In the genomic region with DNA sequence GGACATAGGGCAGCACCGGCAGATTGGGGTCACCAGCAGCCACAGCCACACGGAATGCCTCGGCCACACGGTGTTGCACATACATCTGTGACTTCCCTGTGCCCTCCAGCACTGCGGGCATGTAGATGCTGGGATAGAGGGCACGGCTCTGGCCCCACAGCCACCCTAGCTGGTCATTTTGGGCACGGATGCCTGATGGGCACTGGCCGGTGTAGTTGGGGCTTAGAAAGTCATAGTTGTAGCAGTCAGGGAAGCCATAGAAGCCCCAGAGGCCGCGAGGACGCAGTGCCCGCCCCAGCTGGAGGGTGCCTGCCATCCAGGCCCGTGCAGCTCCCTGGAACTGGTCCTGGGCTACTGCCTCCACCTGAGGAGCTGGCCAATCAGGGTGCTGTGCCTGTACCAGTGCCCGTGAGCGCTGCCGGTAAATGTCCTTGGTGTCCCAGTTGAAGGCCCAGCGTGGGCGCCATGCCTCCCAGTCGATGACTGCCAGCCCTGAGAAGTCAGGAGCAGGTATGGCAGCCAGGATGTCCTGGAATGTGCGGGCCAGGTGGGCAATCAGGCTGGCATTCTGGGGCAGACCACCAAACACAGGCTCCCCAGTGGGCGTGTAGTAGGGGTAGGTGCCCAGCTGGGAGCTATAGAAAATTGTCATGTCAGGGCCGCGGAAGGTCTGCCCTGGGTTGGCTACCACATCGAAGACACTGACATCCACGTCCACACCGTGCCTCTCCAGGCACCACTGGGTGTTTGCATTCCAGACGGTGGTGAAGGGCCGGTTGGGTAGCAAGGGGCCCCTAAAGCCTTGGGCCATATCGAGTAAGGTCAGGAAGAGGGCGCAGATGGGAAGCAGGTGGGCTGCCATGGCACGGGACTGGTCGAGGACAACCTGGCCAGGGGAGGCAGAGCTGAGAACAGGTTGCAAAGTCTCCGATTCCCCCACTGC, we compare ENCODE assay signal across 2 cellular contexts.
TF ChIP-seq lines count a peak whose summit lies in the region.

No MANE protein-coding gene starts in this region.

TF ChIP-seq in HCT116, 20 proteins besides CTCF, POLR2A, EP300 and RAD21:
- TF ChIP-seq ELF1 (IDR thresholded peaks at IDR 0.05; ENCODE audit: borderline replicate concordance, low read depth) (no peak), ZNF274 (IDR thresholded peaks at IDR 0.05; ENCODE audit: low read depth, low read length) (no peak), YY1 (IDR thresholded peaks at IDR 0.05; ENCODE audit: extremely low read depth, insufficient replicate concordance, low read depth, low read length) (no peak), EZH2 (IDR thresholded peaks at IDR 0.05) (no peak), SP1 (IDR thresholded peaks at IDR 0.05; ENCODE audit: low read depth) (no peak), CBX3 (IDR thresholded peaks at IDR 0.05; ENCODE audit: low read depth) (no peak), ZFX (IDR thresholded peaks at IDR 0.05) (no peak), SIN3A (IDR thresholded peaks at IDR 0.05; ENCODE audit: low read depth) (no peak), SRF (IDR thresholded peaks at IDR 0.05; ENCODE audit: low read depth) (no peak), CEBPB (IDR thresholded peaks at IDR 0.05; ENCODE audit: low read depth) (no peak), POLR2AphosphoS5 (IDR thresholded peaks at IDR 0.05; ENCODE audit: low read depth, low read length) (no peak), FOSL1 (IDR thresholded peaks at IDR 0.05; ENCODE audit: low read depth) (no peak), EZH2phosphoT487 (IDR thresholded peaks at IDR 0.05; ENCODE audit: borderline replicate concordance) (no peak), JUND (IDR thresholded peaks at IDR 0.05) (no peak), TCF7L2 (IDR thresholded peaks at IDR 0.05; ENCODE audit: borderline replicate concordance, extremely low read depth, insufficient read depth, insufficient read length) (no peak)
- TF ChIP-seq, protein P1, sequence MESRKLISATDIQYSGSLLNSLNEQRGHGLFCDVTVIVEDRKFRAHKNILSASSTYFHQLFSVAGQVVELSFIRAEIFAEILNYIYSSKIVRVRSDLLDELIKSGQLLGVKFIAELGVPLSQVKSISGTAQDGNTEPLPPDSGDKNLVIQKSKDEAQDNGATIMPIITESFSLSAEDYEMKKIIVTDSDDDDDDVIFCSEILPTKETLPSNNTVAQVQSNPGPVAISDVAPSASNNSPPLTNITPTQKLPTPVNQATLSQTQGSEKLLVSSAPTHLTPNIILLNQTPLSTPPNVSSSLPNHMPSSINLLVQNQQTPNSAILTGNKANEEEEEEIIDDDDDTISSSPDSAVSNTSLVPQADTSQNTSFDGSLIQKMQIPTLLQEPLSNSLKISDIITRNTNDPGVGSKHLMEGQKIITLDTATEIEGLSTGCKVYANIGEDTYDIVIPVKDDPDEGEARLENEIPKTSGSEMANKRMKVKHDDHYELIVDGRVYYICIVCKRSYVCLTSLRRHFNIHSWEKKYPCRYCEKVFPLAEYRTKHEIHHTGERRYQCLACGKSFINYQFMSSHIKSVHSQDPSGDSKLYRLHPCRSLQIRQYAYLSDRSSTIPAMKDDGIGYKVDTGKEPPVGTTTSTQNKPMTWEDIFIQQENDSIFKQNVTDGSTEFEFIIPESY (IDR thresholded peaks at IDR 0.05; ENCODE audit: extremely low read depth, insufficient replicate concordance, low read length): no peak
- TF ChIP-seq, protein P2, sequence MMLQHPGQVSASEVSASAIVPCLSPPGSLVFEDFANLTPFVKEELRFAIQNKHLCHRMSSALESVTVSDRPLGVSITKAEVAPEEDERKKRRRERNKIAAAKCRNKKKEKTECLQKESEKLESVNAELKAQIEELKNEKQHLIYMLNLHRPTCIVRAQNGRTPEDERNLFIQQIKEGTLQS (IDR thresholded peaks at IDR 0.05): no peak
- TF ChIP-seq, protein P3, sequence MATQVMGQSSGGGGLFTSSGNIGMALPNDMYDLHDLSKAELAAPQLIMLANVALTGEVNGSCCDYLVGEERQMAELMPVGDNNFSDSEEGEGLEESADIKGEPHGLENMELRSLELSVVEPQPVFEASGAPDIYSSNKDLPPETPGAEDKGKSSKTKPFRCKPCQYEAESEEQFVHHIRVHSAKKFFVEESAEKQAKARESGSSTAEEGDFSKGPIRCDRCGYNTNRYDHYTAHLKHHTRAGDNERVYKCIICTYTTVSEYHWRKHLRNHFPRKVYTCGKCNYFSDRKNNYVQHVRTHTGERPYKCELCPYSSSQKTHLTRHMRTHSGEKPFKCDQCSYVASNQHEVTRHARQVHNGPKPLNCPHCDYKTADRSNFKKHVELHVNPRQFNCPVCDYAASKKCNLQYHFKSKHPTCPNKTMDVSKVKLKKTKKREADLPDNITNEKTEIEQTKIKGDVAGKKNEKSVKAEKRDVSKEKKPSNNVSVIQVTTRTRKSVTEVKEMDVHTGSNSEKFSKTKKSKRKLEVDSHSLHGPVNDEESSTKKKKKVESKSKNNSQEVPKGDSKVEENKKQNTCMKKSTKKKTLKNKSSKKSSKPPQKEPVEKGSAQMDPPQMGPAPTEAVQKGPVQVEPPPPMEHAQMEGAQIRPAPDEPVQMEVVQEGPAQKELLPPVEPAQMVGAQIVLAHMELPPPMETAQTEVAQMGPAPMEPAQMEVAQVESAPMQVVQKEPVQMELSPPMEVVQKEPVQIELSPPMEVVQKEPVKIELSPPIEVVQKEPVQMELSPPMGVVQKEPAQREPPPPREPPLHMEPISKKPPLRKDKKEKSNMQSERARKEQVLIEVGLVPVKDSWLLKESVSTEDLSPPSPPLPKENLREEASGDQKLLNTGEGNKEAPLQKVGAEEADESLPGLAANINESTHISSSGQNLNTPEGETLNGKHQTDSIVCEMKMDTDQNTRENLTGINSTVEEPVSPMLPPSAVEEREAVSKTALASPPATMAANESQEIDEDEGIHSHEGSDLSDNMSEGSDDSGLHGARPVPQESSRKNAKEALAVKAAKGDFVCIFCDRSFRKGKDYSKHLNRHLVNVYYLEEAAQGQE (IDR thresholded peaks at IDR 0.05; ENCODE audit: low read depth): no peak
- TF ChIP-seq, protein P4, sequence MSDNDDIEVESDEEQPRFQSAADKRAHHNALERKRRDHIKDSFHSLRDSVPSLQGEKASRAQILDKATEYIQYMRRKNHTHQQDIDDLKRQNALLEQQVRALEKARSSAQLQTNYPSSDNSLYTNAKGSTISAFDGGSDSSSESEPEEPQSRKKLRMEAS (IDR thresholded peaks at IDR 0.05): no peak

TF ChIP-seq in HepG2, 621 proteins besides CTCF, POLR2A, EP300 and RAD21 (continues in another document):
- TF ChIP-seq, protein P5, sequence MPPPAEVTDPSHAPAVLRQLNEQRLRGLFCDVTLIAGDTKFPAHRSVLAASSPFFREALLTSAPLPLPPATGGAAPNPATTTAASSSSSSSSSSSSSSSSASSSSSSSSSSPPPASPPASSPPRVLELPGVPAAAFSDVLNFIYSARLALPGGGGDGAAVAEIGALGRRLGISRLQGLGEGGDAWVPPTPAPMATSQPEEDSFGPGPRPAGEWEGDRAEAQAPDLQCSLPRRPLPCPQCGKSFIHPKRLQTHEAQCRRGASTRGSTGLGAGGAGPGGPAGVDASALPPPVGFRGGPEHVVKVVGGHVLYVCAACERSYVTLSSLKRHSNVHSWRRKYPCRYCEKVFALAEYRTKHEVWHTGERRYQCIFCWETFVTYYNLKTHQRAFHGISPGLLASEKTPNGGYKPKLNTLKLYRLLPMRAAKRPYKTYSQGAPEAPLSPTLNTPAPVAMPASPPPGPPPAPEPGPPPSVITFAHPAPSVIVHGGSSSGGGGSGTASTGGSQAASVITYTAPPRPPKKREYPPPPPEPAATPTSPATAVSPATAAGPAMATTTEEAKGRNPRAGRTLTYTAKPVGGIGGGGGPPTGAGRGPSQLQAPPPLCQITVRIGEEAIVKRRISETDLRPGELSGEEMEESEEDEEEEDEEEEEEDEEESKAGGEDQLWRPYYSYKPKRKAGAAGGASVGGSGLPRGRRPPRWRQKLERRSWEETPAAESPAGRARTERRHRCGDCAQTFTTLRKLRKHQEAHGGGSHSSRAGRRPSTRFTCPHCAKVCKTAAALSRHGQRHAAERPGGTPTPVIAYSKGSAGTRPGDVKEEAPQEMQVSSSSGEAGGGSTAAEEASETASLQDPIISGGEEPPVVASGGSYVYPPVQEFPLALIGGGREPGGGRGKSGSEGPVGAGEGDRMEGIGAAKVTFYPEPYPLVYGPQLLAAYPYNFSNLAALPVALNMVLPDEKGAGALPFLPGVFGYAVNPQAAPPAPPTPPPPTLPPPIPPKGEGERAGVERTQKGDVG (CRISPR knock-in tag; IDR thresholded peaks at IDR 0.05; ENCODE audit: borderline replicate concordance): 0 out of 2 replicates have a peak, but pooled peaks have one; percentile 1
- TF ChIP-seq RXRA (CRISPR knock-in tag; IDR thresholded peaks at IDR 0.05): peak; percentile 8; the same call in 1 of the 2 replicates
- TF ChIP-seq, protein P6, sequence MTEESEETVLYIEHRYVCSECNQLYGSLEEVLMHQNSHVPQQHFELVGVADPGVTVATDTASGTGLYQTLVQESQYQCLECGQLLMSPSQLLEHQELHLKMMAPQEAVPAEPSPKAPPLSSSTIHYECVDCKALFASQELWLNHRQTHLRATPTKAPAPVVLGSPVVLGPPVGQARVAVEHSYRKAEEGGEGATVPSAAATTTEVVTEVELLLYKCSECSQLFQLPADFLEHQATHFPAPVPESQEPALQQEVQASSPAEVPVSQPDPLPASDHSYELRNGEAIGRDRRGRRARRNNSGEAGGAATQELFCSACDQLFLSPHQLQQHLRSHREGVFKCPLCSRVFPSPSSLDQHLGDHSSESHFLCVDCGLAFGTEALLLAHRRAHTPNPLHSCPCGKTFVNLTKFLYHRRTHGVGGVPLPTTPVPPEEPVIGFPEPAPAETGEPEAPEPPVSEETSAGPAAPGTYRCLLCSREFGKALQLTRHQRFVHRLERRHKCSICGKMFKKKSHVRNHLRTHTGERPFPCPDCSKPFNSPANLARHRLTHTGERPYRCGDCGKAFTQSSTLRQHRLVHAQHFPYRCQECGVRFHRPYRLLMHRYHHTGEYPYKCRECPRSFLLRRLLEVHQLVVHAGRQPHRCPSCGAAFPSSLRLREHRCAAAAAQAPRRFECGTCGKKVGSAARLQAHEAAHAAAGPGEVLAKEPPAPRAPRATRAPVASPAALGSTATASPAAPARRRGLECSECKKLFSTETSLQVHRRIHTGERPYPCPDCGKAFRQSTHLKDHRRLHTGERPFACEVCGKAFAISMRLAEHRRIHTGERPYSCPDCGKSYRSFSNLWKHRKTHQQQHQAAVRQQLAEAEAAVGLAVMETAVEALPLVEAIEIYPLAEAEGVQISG (CRISPR knock-in tag; IDR thresholded peaks at IDR 0.05): 0 out of 2 replicates have a peak, but pooled peaks have one; percentile 4
- 0 out of 2 replicates have a peak, but pooled peaks have one; percentile 9 for TF ChIP-seq IRF2 (CRISPR knock-in tag; IDR thresholded peaks at IDR 0.05)
- no peak for TF ChIP-seq BRCA1 (CRISPR knock-in tag; IDR thresholded peaks at IDR 0.05)
- TF ChIP-seq YEATS4 (CRISPR knock-in tag; IDR thresholded peaks at IDR 0.05; ENCODE audit: borderline replicate concordance): peak; percentile 2; the same call in 1 of the 2 replicates
- no peak for TF ChIP-seq CEBPB (IDR thresholded peaks at IDR 0.05; ENCODE audit: borderline replicate concordance, low read depth, low read length)
- TF ChIP-seq, protein P7, sequence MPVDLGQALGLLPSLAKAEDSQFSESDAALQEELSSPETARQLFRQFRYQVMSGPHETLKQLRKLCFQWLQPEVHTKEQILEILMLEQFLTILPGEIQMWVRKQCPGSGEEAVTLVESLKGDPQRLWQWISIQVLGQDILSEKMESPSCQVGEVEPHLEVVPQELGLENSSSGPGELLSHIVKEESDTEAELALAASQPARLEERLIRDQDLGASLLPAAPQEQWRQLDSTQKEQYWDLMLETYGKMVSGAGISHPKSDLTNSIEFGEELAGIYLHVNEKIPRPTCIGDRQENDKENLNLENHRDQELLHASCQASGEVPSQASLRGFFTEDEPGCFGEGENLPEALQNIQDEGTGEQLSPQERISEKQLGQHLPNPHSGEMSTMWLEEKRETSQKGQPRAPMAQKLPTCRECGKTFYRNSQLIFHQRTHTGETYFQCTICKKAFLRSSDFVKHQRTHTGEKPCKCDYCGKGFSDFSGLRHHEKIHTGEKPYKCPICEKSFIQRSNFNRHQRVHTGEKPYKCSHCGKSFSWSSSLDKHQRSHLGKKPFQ (CRISPR knock-in tag; IDR thresholded peaks at IDR 0.05; ENCODE audit: insufficient replicate concordance): peak; percentile 26
- TF ChIP-seq ZNF501 (CRISPR knock-in tag; IDR thresholded peaks at IDR 0.05): no peak
- TF ChIP-seq, protein P8, sequence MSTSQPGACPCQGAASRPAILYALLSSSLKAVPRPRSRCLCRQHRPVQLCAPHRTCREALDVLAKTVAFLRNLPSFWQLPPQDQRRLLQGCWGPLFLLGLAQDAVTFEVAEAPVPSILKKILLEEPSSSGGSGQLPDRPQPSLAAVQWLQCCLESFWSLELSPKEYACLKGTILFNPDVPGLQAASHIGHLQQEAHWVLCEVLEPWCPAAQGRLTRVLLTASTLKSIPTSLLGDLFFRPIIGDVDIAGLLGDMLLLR (CRISPR knock-in tag; IDR thresholded peaks at IDR 0.05): no peak
- TF ChIP-seq HNRNPLL (IDR thresholded peaks at IDR 0.05; ENCODE audit: low read depth, low read length, poor library complexity, severe bottlenecking): peak; percentile 53
- TF ChIP-seq, protein P9, sequence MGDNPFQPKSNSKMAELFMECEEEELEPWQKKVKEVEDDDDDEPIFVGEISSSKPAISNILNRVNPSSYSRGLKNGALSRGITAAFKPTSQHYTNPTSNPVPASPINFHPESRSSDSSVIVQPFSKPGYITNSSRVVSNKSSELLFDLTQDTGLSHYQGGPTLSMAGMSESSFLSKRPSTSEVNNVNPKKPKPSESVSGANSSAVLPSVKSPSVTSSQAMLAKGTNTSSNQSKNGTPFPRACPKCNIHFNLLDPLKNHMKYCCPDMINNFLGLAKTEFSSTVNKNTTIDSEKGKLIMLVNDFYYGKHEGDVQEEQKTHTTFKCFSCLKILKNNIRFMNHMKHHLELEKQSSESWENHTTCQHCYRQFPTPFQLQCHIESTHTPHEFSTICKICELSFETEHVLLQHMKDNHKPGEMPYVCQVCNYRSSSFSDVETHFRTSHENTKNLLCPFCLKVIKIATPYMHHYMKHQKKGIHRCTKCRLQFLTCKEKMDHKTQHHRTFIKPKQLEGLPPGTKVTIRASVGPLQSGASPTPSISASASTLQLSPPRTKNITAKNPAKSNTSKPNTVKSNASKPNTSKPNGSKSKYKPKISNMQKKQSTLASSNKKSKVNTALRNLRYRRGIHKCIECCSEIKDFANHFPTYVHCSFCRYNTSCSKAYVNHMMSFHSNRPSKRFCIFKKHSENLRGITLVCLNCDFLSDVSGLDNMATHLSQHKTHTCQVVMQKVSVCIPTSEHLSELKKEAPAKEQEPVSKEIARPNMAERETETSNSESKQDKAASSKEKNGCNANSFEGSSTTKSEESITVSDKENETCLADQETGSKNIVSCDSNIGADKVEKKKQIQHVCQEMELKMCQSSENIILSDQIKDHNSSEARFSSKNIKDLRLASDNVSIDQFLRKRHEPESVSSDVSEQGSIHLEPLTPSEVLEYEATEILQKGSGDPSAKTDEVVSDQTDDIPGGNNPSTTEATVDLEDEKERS (CRISPR knock-in tag; IDR thresholded peaks at IDR 0.05): 0 out of 2 replicates have a peak, but pooled peaks have one; percentile 28
- TF ChIP-seq, protein P10, sequence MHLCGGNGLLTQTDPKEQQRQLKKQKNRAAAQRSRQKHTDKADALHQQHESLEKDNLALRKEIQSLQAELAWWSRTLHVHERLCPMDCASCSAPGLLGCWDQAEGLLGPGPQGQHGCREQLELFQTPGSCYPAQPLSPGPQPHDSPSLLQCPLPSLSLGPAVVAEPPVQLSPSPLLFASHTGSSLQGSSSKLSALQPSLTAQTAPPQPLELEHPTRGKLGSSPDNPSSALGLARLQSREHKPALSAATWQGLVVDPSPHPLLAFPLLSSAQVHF (CRISPR knock-in tag; IDR thresholded peaks at IDR 0.05): 0 out of 2 replicates have a peak, but pooled peaks have one; percentile 25
- TF ChIP-seq IKZF4 (CRISPR knock-in tag; IDR thresholded peaks at IDR 0.05; ENCODE audit: borderline replicate concordance, low read depth, not compliant biosample characterization): no peak
- TF ChIP-seq, protein P11, sequence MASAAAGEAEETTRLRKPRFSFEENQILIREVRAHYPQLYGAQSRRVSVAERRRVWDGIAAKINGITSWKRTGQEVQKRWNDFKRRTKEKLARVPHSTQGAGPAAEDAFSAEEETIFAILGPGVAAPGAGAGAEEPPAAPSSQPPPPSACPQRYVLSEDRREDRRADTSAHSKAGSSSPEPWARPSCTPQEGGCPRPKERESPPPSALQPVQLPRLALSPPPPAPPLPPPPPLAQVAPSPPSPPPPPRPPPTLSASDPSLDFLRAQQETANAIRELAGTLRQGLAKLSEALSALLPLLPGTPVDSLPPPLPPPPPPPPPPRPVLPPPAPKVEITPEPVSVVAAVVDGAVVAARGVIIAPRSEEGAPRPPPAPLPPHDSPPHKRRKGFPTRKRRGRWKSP (CRISPR knock-in tag; IDR thresholded peaks at IDR 0.05): peak; percentile 19; the same call in 1 of the 2 replicates
